In genomic region chr3:184513276-184514150, GRCh38 we compare ENCODE assay signal across 8 cellular contexts. TPM values are rescaled to one million over a fixed set of nuclear protein-coding genes. Genes with fewer than 3 reads are reported as not detected.
DNase-seq lines count a peak whose midpoint lies in the region; ATAC-seq, FAIRE-seq and TF ChIP-seq lines count a peak whose summit lies in the region.

No MANE protein-coding gene starts in this region.

- H3K36me3 ChIP-seq in bronchial epithelial cell (ENCODE audit: control insufficient read depth, insufficient read depth, low read length), result no peaks in the 10 kb centered on the region

- ATAC-seq in HG03066 (IDR thresholded peaks at IDR 0.05; ENCODE audit: low read depth, unreplicated experiment) (peak; percentile 91), HG03457 (IDR thresholded peaks at IDR 0.05; ENCODE audit: unreplicated experiment) (no peak)

- DNase-seq in GM12891 (ENCODE audit: insufficient read length, low spot score) (peak; percentile 85), NCI-H2196 (lab: John Stamatoyannopoulos, UW; ENCODE audit: unreplicated experiment) (peak; percentile 98), bronchial epithelial cell (ENCODE audit: low read depth) (peak; percentile 62), inferior parietal cortex (ENCODE audit: extremely low spot score) (peak; percentile 78), smooth muscle cell of the brain vasculature (ENCODE audit: low read depth, low spot score) (peak; percentile 35)

- FAIRE-seq in GM12891 (lab: Jason Lieb, UNC) (no peak), bronchial epithelial cell (lab: Jason Lieb, UNC) (no peak)

- H3K27me3 ChIP-seq in bronchial epithelial cell (ENCODE audit: control insufficient read depth, insufficient read depth, low read length), result peaks cover 19% of the 10 kb centered on the region

- H3K4me3 ChIP-seq in WI38 (ENCODE audit: low read depth, low read length) (peak overlapping the region; percentile 42), bronchial epithelial cell (ENCODE audit: low read depth, low read length) (peak overlapping the region; percentile 18)

- no peak for TF ChIP-seq POLR2A in GM12891 (IDR thresholded peaks at IDR 0.05; ENCODE audit: low read depth, low read length)

- TF ChIP-seq CTCF in WI38 (IDR thresholded peaks at IDR 0.05; ENCODE audit: low read depth, low read length), result peak; percentile 80
- peak; percentile 93 for TF ChIP-seq CTCF in bronchial epithelial cell (IDR thresholded peaks at IDR 0.05; ENCODE audit: insufficient read depth, low read length, severe bottlenecking)

TF ChIP-seq in GM12891, 5 proteins besides CTCF, POLR2A, EP300 and RAD21:
- no peak for TF ChIP-seq POLR2AphosphoS5 (IDR thresholded peaks at IDR 0.05; ENCODE audit: low read depth, low read length)
- TF ChIP-seq POU2F2 (IDR thresholded peaks at IDR 0.05; ENCODE audit: low read depth, low read length), result no peak
- TF ChIP-seq SPI1 (IDR thresholded peaks at IDR 0.05; ENCODE audit: low read depth, low read length), result no peak
- no peak for TF ChIP-seq PAX5 (IDR thresholded peaks at IDR 0.05; ENCODE audit: insufficient read depth, low read length, severe bottlenecking)
- no peak for TF ChIP-seq TAF1 (IDR thresholded peaks at IDR 0.05; ENCODE audit: low read depth, low read length)

RNA-seq across cellular contexts. Expression of gene EPHB3, which starts 48.1 kb away (rescaled TPM):
- polyA plus RNA-seq in GM12891 (2012; ENCODE audit: low read depth, missing spikeins), result not detected
- 9.2 and 16.8 TPM in 2 replicates for total RNA-seq in bronchial epithelial cell

Comparison
In these comparisons a context has a peak if more than half of its experiments do, and no peak if none do; other contexts are left out.
1. DNase-seq: peak in every context shown above with its lines; median percentile 98 in NCI-H2196; 85 in GM12891; 78 in inferior parietal cortex; 62 in bronchial epithelial cell; 35 in smooth muscle cell of the brain vasculature.